Comparison of ENCODE assay signal across 1 cellular context in genomic region chr1:225290244-225290643, GRCh38.
TF ChIP-seq lines count a peak whose summit lies in the region.

No MANE protein-coding gene starts in this region.

TF ChIP-seq in SK-N-SH treated with all-trans-retinoic acid at 6 μM for 48 hours, 23 proteins besides CTCF, POLR2A, EP300 and RAD21 (continued from another document):
- TF ChIP-seq CREB5 (CRISPR knock-in tag; IDR thresholded peaks at IDR 0.05; ENCODE audit: low read depth) = no peak
- TF ChIP-seq ESRRG (CRISPR knock-in tag; IDR thresholded peaks at IDR 0.05) = no peak
- TF ChIP-seq PPARA (CRISPR knock-in tag; IDR thresholded peaks at IDR 0.05; ENCODE audit: borderline replicate concordance) = no peak
- no peak for TF ChIP-seq TOX (CRISPR knock-in tag; IDR thresholded peaks at IDR 0.05; ENCODE audit: borderline replicate concordance)
